Comparison of ENCODE assay signal across 8 cellular contexts in genomic region chr1:243946946-243947345, GRCh38.
DNase-seq lines count a peak whose midpoint lies in the region; ATAC-seq and TF ChIP-seq lines count a peak whose summit lies in the region.

No MANE protein-coding gene starts in this region.

- no peak overlapping the region for H3K27ac Mint-ChIP-seq in CD4-positive, alpha-beta T cell
- peak overlapping the region; percentile 60; the same call in 1 of the 2 replicates for H3K27ac Mint-ChIP-seq in WTC11

- H3K9me3 Mint-ChIP-seq in CD4-positive, alpha-beta T cell: no peaks in the 10 kb centered on the region
- no peaks in the 10 kb centered on the region for H3K9me3 Mint-ChIP-seq in WTC11

- DNase-seq in CD4-positive, alpha-beta T cell: peak; percentile 12 to 43 (median 24)
- peak; percentile 78 for DNase-seq in H7
- peak; percentile 65 for DNase-seq in WTC11 (ENCODE audit: low spot score)
- DNase-seq in esophagus muscularis mucosa (ENCODE audit: extremely low spot score): peak; percentile 80
- DNase-seq in stimulated activated CD4-positive, alpha-beta T cell treated with anti-CD3 and anti-CD28 coated beads, Interleukin-4, amount 100 ng/mL, for 24 hours: peak; percentile 35
- no peak for DNase-seq in NCI-H446 treated with DMSO at 0.1 percent for 48 hours (lab: John Stamatoyannopoulos, UW)
- no peak for DNase-seq in prostate gland (ENCODE audit: low spot score)

- ATAC-seq in CD4-positive, alpha-beta T cell (ENCODE audit: poor library complexity): peak; percentile 55
- peak; percentile 86 for ATAC-seq in WTC11
- ATAC-seq in GM21390 (IDR thresholded peaks at IDR 0.05; ENCODE audit: unreplicated experiment): no peak

- no peaks in the 10 kb centered on the region for H3K27me3 ChIP-seq in CD4-positive, alpha-beta T cell (ENCODE audit: control insufficient read depth, insufficient read depth, low read length)
- H3K27me3 ChIP-seq in H7 (ENCODE audit: control insufficient read depth, insufficient read depth, low read length) (peaks cover 4% of the 10 kb centered on the region), esophagus muscularis mucosa (peaks cover 0 to 6% (median 0%) of the 10 kb centered on the region in 4 donors), prostate gland (replicated peaks; ENCODE audit: insufficient read depth) (no peaks in the 10 kb centered on the region)

- no peak overlapping the region for H3K27ac ChIP-seq in CD4-positive, alpha-beta T cell (ENCODE audit: low read depth, low read length)
- H3K27ac ChIP-seq in esophagus muscularis mucosa (replicated peaks in 1 of 4): no peak overlapping the region
- H3K27ac ChIP-seq in prostate gland: no peak overlapping the region

- TF ChIP-seq POLR2A in esophagus muscularis mucosa (IDR thresholded peaks at IDR 0.05; ENCODE audit: low read depth) (no peak), prostate gland (IDR thresholded peaks at IDR 0.05) (no peak)

- H3K9me3 ChIP-seq in CD4-positive, alpha-beta T cell (ENCODE audit: control insufficient read depth, low read length): no peaks in the 10 kb centered on the region
- no peaks in the 10 kb centered on the region for H3K9me3 ChIP-seq in esophagus muscularis mucosa
- H3K9me3 ChIP-seq in prostate gland: no peaks in the 10 kb centered on the region

- whole genome bisulfite sequencing in esophagus muscularis mucosa: 57% methylated on average over 8 of the region's 8 CpGs
- 64% methylated on average over 8 of the region's 8 CpGs for WGBS in prostate gland

- POLR2A ChIA-PET in CD4-positive, alpha-beta T cell (lab: Charles Lee): no interaction called here
- POLR2A ChIA-PET in WTC11 (lab: Charles Lee): no interaction called here

- H3K4me3 ChIP-seq in H7 (ENCODE audit: insufficient read depth, low read depth, low read length): no peak overlapping the region
- H3K4me3 ChIP-seq in esophagus muscularis mucosa: no peak overlapping the region
- H3K4me3 ChIP-seq in prostate gland: no peak overlapping the region

- peak; percentile 75 for TF ChIP-seq CTCF in CD4-positive, alpha-beta T cell (IDR thresholded peaks at IDR 0.05)
- TF ChIP-seq CTCF in WTC11 (IDR thresholded peaks at IDR 0.05) (peak; percentile 54; the same call in 1 of the 2 replicates), esophagus muscularis mucosa (IDR thresholded peaks at IDR 0.05) (peak in 2 of 3 experiments; percentile 10 to 46), prostate gland (IDR thresholded peaks at IDR 0.05) (peak in 2 of 4 experiments; percentile 9 to 23)

- no peaks in the 10 kb centered on the region for H3K36me3 ChIP-seq in H7 (replicated peaks; ENCODE audit: control insufficient read depth, insufficient read depth, low read length)
- H3K36me3 ChIP-seq in esophagus muscularis mucosa: no peaks in the 10 kb centered on the region
- H3K36me3 ChIP-seq in prostate gland: no peaks in the 10 kb centered on the region

- no peaks in the 10 kb centered on the region for H3K4me1 Mint-ChIP-seq in CD4-positive, alpha-beta T cell (ENCODE audit: low read depth)
- peaks cover 27% of the 10 kb centered on the region for H3K4me1 Mint-ChIP-seq in WTC11

- intact Hi-C loops in CD4-positive, alpha-beta T cell (cut with DNase I, micrococcal nuclease): loop anchor here (1.0 to 5.0 kb wide), 6 partner anchors 239 to 603 kb away; no protein-coding TSS in a partner anchor
- intact Hi-C loops in esophagus muscularis mucosa (cut with DNase I) (no loop called here), prostate gland (cut with DNase I) (no loop called here)

- H3K4me1 ChIP-seq in esophagus muscularis mucosa: no peaks in the 10 kb centered on the region
- no peaks in the 10 kb centered on the region for H3K4me1 ChIP-seq in prostate gland (replicated peaks)

- CTCF ChIA-PET in CD4-positive, alpha-beta T cell (lab: Charles Lee): no interaction called here
- CTCF ChIA-PET in WTC11 (lab: Charles Lee): interaction anchor here (0.7 to 1.6 kb wide), 15 partner anchors 10 to 603 kb away, joined by 3 to 7 read pairs (median 4); no protein-coding TSS in a partner anchor

- H3K36me3 Mint-ChIP-seq in CD4-positive, alpha-beta T cell (ENCODE audit: low read depth): no peaks in the 10 kb centered on the region
- H3K36me3 Mint-ChIP-seq in WTC11: no peaks in the 10 kb centered on the region

- no peak overlapping the region for H3K4me3 Mint-ChIP-seq in CD4-positive, alpha-beta T cell
- no peak overlapping the region for H3K4me3 Mint-ChIP-seq in WTC11

- no peaks in the 10 kb centered on the region for H3K27me3 Mint-ChIP-seq in CD4-positive, alpha-beta T cell
- peaks cover 24% of the 10 kb centered on the region for H3K27me3 Mint-ChIP-seq in WTC11 (ENCODE audit: low read depth)

- TF ChIP-seq EP300 in esophagus muscularis mucosa (IDR thresholded peaks at IDR 0.05): no peak

TF ChIP-seq in WTC11, 78 proteins besides CTCF, POLR2A, EP300 and RAD21 (continues in another document):
- TF ChIP-seq ATF3 (CRISPR knock-in tag; conservative IDR thresholded peaks at IDR 0.05): no peak
- no peak for TF ChIP-seq MLX (CRISPR knock-in tag; IDR thresholded peaks at IDR 0.05)
- no peak for TF ChIP-seq TEAD1 (CRISPR knock-in tag; IDR thresholded peaks at IDR 0.05)
- TF ChIP-seq NFE2L1 (CRISPR knock-in tag; IDR thresholded peaks at IDR 0.05): peak; percentile 73
- TF ChIP-seq JUN (CRISPR knock-in tag; IDR thresholded peaks at IDR 0.05): no peak
- TF ChIP-seq SMAD4 (CRISPR knock-in tag; IDR thresholded peaks at IDR 0.05): no peak
- 0 out of 2 replicates have a peak, but pooled peaks have one; percentile 54 for TF ChIP-seq ETV6 (CRISPR knock-in tag; IDR thresholded peaks at IDR 0.05)
- TF ChIP-seq MAX (CRISPR knock-in tag; IDR thresholded peaks at IDR 0.05): no peak
- no peak for TF ChIP-seq CREM (CRISPR knock-in tag; IDR thresholded peaks at IDR 0.05)
- no peak for TF ChIP-seq KAT7 (CRISPR knock-in tag; IDR thresholded peaks at IDR 0.05; ENCODE audit: borderline replicate concordance)
- no peak for TF ChIP-seq IRF1 (CRISPR knock-in tag; IDR thresholded peaks at IDR 0.05)
- no peak for TF ChIP-seq AR (CRISPR knock-in tag; IDR thresholded peaks at IDR 0.05)
- TF ChIP-seq ZNF281 (CRISPR knock-in tag; IDR thresholded peaks at IDR 0.05): no peak
- no peak for TF ChIP-seq ATF1 (CRISPR knock-in tag; IDR thresholded peaks at IDR 0.05)

Comparison
In these comparisons a context has a peak if more than half of its experiments do, and no peak if none do; other contexts are left out.
1. DNase-seq: peak in CD4-positive, alpha-beta T cell (10 of 10), H7 (single experiment), WTC11 (single experiment), esophagus muscularis mucosa (single experiment) and stimulated activated CD4-positive, alpha-beta T cell treated with anti-CD3 and anti-CD28 coated beads, Interleukin-4, amount 100 ng/mL, for 24 hours (single experiment); none in NCI-H446 treated with DMSO at 0.1 percent for 48 hours (single experiment) and prostate gland (single experiment).
2. intact Hi-C loops: an anchor here in CD4-positive, alpha-beta T cell (1.0 to 5.0 kb wide); none called in esophagus muscularis mucosa and prostate gland.